In genomic region chrX:37825225-37825842, GRCh38 we compare ENCODE assay signal across 8 cellular contexts. TPM values are rescaled to one million over a fixed set of nuclear protein-coding genes. Genes with fewer than 3 reads are reported as not detected.
DNase-seq lines count a peak whose midpoint lies in the region; ATAC-seq and TF ChIP-seq lines count a peak whose summit lies in the region.

No MANE protein-coding gene starts in this region.

- peak; percentile 69 for ATAC-seq in HG03159 (IDR thresholded peaks at IDR 0.05; ENCODE audit: unreplicated experiment)
- no peak for ATAC-seq in HG03108 (IDR thresholded peaks at IDR 0.05; ENCODE audit: unreplicated experiment)

- no peak for TF ChIP-seq POLR2A in adrenal gland (IDR thresholded peaks at IDR 0.05)

- H3K27ac ChIP-seq in A673 (ENCODE audit: low read depth, low read length, poor library complexity, severe bottlenecking) (no peak overlapping the region), adrenal gland (no peak overlapping the region)

- H3K4me3 ChIP-seq in A673 (ENCODE audit: low read depth, low read length, poor library complexity, severe bottlenecking) = no peak overlapping the region
- H3K4me3 ChIP-seq in adrenal gland = no peak overlapping the region

- TF ChIP-seq CTCF in A673 (conservative IDR thresholded peaks at IDR 0.05; ENCODE audit: low read depth, low read length) = peak; percentile 89
- peak; percentile 79 for TF ChIP-seq CTCF in GM10266 (IDR thresholded peaks at IDR 0.05; ENCODE audit: control insufficient read depth, insufficient read depth, low read depth, missing control alignments)
- peak; percentile 83 to 92 (median 86) for TF ChIP-seq CTCF in adrenal gland (IDR thresholded peaks at IDR 0.05)

- no peaks in the 10 kb centered on the region for H3K36me3 ChIP-seq in A673 (ENCODE audit: insufficient read depth, low read length, poor library complexity, severe bottlenecking)
- H3K36me3 ChIP-seq in adrenal gland (replicated peaks in 1 of 2) = no peaks in the 10 kb centered on the region

- WGBS in adrenal gland, 4 donors = 0 to 13% (median 2%) methylated on average over 3 of the region's 3 CpGs

- H3K4me1 ChIP-seq in A673 (ENCODE audit: insufficient read depth, low read length, poor library complexity, severe bottlenecking) (no peaks in the 10 kb centered on the region), adrenal gland (replicated peaks in 1 of 2) (no peaks in the 10 kb centered on the region)

- BruUV-seq in A673 (replicated peaks; lab: Mats Ljungman, UMichigan) = no TSS peak

- DNase-seq in A673 (ENCODE audit: low spot score) (peak; percentile 56), GM10266 (ENCODE audit: extremely low spot score) (no peak), RKO (ENCODE audit: low spot score) (peak; percentile 60), adrenal gland (peak; percentile 29 to 76 (median 54)), iris pigment epithelial cell (ENCODE audit: low read depth) (peak; percentile 42)
- peak; percentile 7 to 16 for DNase-seq in stimulated activated CD4-positive, alpha-beta T cell treated with anti-CD3 and anti-CD28 coated beads, Interleukin-4, amount 100 ng/mL, for 48 hours (ENCODE audit: low read depth in 2 of 2)

- POLR2A ChIA-PET in A673 (lab: Charles Lee; ENCODE audit: low non-redundant PET) = no interaction called here

- intact Hi-C loops in A673 (cut with micrococcal nuclease; ENCODE audit: unreplicated experiment) (loop anchor here (1.0 kb wide), 1 partner anchor 80 kb away; no protein-coding TSS in a partner anchor), adrenal gland (cut with DNase I) (loop anchor here in 1 of 2 donors (10.0 kb wide), 1 partner anchor 81 kb away; no protein-coding TSS in a partner anchor)

- CTCF ChIA-PET in A673 (lab: Charles Lee) = interaction anchor here (0.7 to 1.3 kb wide), 2 partner anchors 80 to 82 kb away, joined by 3 to 6 read pairs; no protein-coding TSS in a partner anchor

- H3K27me3 ChIP-seq in A673 (replicated peaks; ENCODE audit: insufficient read depth, low read depth, low read length, poor library complexity) = no peaks in the 10 kb centered on the region
- H3K27me3 ChIP-seq in adrenal gland = no peaks in the 10 kb centered on the region

- no peaks in the 10 kb centered on the region for H3K9me3 ChIP-seq in A673 (ENCODE audit: low read depth, low read length, poor library complexity, severe bottlenecking)
- no peaks in the 10 kb centered on the region for H3K9me3 ChIP-seq in adrenal gland (replicated peaks in 1 of 3)

RNA-seq across cellular contexts. Expression of gene DYNLT3, which starts 22.0 kb away (rescaled TPM):
- total RNA-seq in A673 (2021) (38.3 and 38.5 TPM in 2 replicates), adrenal gland (100 to 1,000 TPM in 1 of 8 donors, 10 to 100 TPM in 7; 26.6 to 101 (median 59.4) TPM)
- polyA plus RNA-seq in adrenal gland = 100 to 1,000 TPM in 1 of 3 donors, 10 to 100 TPM in 2; 25.2 to 137 (median 27.3) TPM

RNA-seq across cellular contexts. Expression of gene CYBB, which starts 45.5 kb away (rescaled TPM):
- 0.22 TPM in 1 of 2 replicates, not detected in the other for total RNA-seq in A673 (2021)
- 100 to 1,000 TPM in 2 of 8 donors, 10 to 100 TPM in 6; 25.2 to 153 (median 80.2) TPM for total RNA-seq in adrenal gland
- 10 to 100 TPM in 1 of 3 donors, 1 to 10 TPM in 2; 5.5 to 22.9 (median 8.8) TPM for polyA plus RNA-seq in adrenal gland

Comparison
In these comparisons a context has a peak if more than half of its experiments do, and no peak if none do; other contexts are left out.
1. RNA of gene CYBB, which starts 45.5 kb away (total RNA-seq): 25.2 to 153 TPM in adrenal gland; 0.22 TPM in A673; every median in the first group is over 10 times any median in the second.
2. Peak in every context shown above with its lines, with median percentiles within 50 percentile points of each other: CTCF ChIP-seq.